In the genomic region with DNA sequence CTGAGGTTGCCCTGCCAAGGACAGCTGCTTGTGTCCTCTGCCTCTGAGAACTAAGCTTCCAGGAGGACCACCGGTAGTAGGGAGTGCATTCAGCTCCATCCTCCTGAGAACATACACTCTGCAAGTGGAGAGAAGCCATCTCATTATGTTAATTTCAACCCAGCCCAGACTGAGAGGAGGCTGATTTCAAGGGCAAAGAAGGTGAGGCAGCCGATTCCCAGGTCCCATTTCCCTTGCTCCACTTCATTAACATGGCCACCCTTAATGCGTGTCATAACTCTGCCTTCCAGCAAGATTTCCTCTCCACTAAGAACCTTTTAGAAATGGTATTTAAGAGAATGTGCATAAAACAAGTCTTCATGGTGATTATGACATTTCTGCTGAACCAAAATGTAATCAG, we compare ENCODE assay signal across 21 cellular contexts.
DNase-seq lines count a peak whose midpoint lies in the region; ATAC-seq, FAIRE-seq and TF ChIP-seq lines count a peak whose summit lies in the region.
"Had no signal": no experiment of that assay in that cellular context is flagged by ENCODE, and none has a peak within 500 bp of the region (broad histone marks: within the 10 kb centered on the region; RNA-seq: fewer than 3 reads in every experiment).

No MANE protein-coding gene starts in this region.

- H3K9me3 ChIP-seq in endothelial cell of umbilical vein (replicated peaks; ENCODE audit: control insufficient read depth, insufficient read depth, low read length) = no peaks in the 10 kb centered on the region
- no peaks in the 10 kb centered on the region for H3K9me3 ChIP-seq in lung (ENCODE audit: control insufficient read depth in 2 of 2, insufficient read depth in 1 of 2, low read length in 1 of 2)
- H3K9me3 ChIP-seq in uterus = no peaks in the 10 kb centered on the region

- DNase-seq in activated naive CD8-positive, alpha-beta T cell treated with anti-CD3 and anti-CD28 coated beads, Interleukin-2, amount 10 ng/mL, durations not matched to agents 7 days and 5 days = no peak
- DNase-seq in activated naive CD8-positive, alpha-beta T cell treated with anti-CD3 and anti-CD28 coated beads for 36 hours = no peak
- no peak for DNase-seq in endothelial cell of umbilical vein (ENCODE audit: low read depth, low spot score)
- no peak for DNase-seq in lung (ENCODE audit: low spot score)
- DNase-seq in uterus = no peak
- DNase-seq in H54 (ENCODE audit: insufficient read length, low spot score) = no peak
- no peak for DNase-seq in urothelium cell line (ENCODE audit: low spot score)
- DNase-seq: activated CD4-positive, alpha-beta memory T cell treated with anti-CD3 and anti-CD28 coated beads for 36 hours; activated T-cell treated with anti-CD3 and anti-CD28 coated beads, Interleukin-2, amount 50 U/mL, for 24 hours; CD4-positive, alpha-beta T cell; DMS79; kidney; NCI-H1930; NCI-H510A; stimulated activated CD4-positive, alpha-beta T cell treated with anti-CD3 and anti-CD28 coated beads, Interleukin-4, amount 100 ng/mL, for 4 hours had no signal

- FAIRE-seq in endothelial cell of umbilical vein (lab: Jason Lieb, UNC) = no peak
- no peak for FAIRE-seq in H54 (lab: Jason Lieb, UNC)
- no peak for FAIRE-seq in urothelium cell line (lab: Jason Lieb, UNC)
- FAIRE-seq: TTC549 had no signal

- peak overlapping the region; percentile 45 for H2AFZ ChIP-seq in endothelial cell of umbilical vein (ENCODE audit: low read depth, low read length)

- TF ChIP-seq CTCF in endothelial cell of umbilical vein (IDR thresholded peaks at IDR 0.05; ENCODE audit: extremely low read depth in 1 of 2, insufficient read depth in 1 of 2, low read depth in 1 of 2, low read length in 2 of 2) = no peak
- no peak for TF ChIP-seq CTCF in lung (IDR thresholded peaks at IDR 0.05; ENCODE audit: control extremely low read depth, extremely low read depth)
- no peak for TF ChIP-seq CTCF in uterus (IDR thresholded peaks at IDR 0.05)

- peak overlapping the region; percentile 80 for H3K4me2 ChIP-seq in endothelial cell of umbilical vein (ENCODE audit: insufficient read depth, low read length)

- TF ChIP-seq POLR2A in endothelial cell of umbilical vein (IDR thresholded peaks at IDR 0.05; ENCODE audit: low read depth, low read length) (no peak), uterus (IDR thresholded peaks at IDR 0.05) (no peak), H54 (IDR thresholded peaks at IDR 0.05; ENCODE audit: low read depth, low read length) (no peak)

- H3K79me2 ChIP-seq in endothelial cell of umbilical vein (ENCODE audit: control insufficient read depth, insufficient read depth, low read length) = no peaks in the 10 kb centered on the region

- H3K4me3 ChIP-seq in endothelial cell of umbilical vein (replicated peaks in 1 of 3; ENCODE audit: insufficient read depth in 1 of 3, low read depth in 1 of 3, low read length in 3 of 3) (no peak overlapping the region), lung (no peak overlapping the region), uterus (no peak overlapping the region)
- H3K4me3 ChIP-seq: skin epidermis had no signal

- CTCF ChIA-PET in endothelial cell of umbilical vein (lab: Charles Lee) = interaction anchor here (0.8 to 3.5 kb wide), 17 partner anchors 10 to 414 kb away, joined by 3 to 19 read pairs (median 5); no protein-coding TSS in a partner anchor

- peaks cover 8% of the 10 kb centered on the region for H3K27me3 Mint-ChIP-seq in activated naive CD8-positive, alpha-beta T cell treated with anti-CD3 and anti-CD28 coated beads, Interleukin-2, amount 10 ng/mL, durations not matched to agents 7 days and 5 days
- peaks cover 5% of the 10 kb centered on the region for H3K27me3 Mint-ChIP-seq in activated naive CD8-positive, alpha-beta T cell treated with anti-CD3 and anti-CD28 coated beads for 36 hours

- BruUV-seq in endothelial cell of umbilical vein (replicated peaks; lab: Mats Ljungman, UMichigan) = no TSS peak

- peaks cover 11% of the 10 kb centered on the region for H3K4me1 Mint-ChIP-seq in activated naive CD8-positive, alpha-beta T cell treated with anti-CD3 and anti-CD28 coated beads, Interleukin-2, amount 10 ng/mL, durations not matched to agents 7 days and 5 days
- H3K4me1 Mint-ChIP-seq in activated naive CD8-positive, alpha-beta T cell treated with anti-CD3 and anti-CD28 coated beads for 36 hours = no peaks in the 10 kb centered on the region
- H3K4me1 Mint-ChIP-seq: activated naive CD4-positive, alpha-beta T cell treated with anti-CD3 and anti-CD28 coated beads, Interleukin-2, amount 50 U/mL, for 24 hours had no signal

- ATAC-seq in activated naive CD8-positive, alpha-beta T cell treated with anti-CD3 and anti-CD28 coated beads, Interleukin-2, amount 10 ng/mL, durations not matched to agents 7 days and 5 days (ENCODE audit: low read depth) = no peak
- ATAC-seq in lung (ENCODE audit: insufficient read depth, low FRiP score) = no peak
- no peak for ATAC-seq in activated CD4-positive, CD25-positive, alpha-beta regulatory T cell treated with anti-CD3 and anti-CD28 coated beads, Interleukin-2, amount 50 U/mL, for 24 hours

- peak overlapping the region; percentile 44 for H3K9ac ChIP-seq in endothelial cell of umbilical vein (replicated peaks; ENCODE audit: extremely low read depth, insufficient read depth, low read length)

- H3K27ac ChIP-seq in endothelial cell of umbilical vein (ENCODE audit: insufficient read depth, low read depth, low read length) (peak overlapping the region; percentile 76), lung (ENCODE audit: low read depth in 1 of 2, low read length in 1 of 2) (peak overlapping the region; percentile 41 to 93), uterus (peak overlapping the region; percentile 48 to 66)
- H3K27ac ChIP-seq: 22Rv1 had no signal

- no peaks in the 10 kb centered on the region for H3K9me1 ChIP-seq in endothelial cell of umbilical vein (replicated peaks; ENCODE audit: control insufficient read depth, extremely low read depth, insufficient read depth, low read length)

- no peaks in the 10 kb centered on the region for H3K27me3 ChIP-seq in endothelial cell of umbilical vein (ENCODE audit: control insufficient read depth in 2 of 2, insufficient read depth in 2 of 2, low read length in 2 of 2)
- no peaks in the 10 kb centered on the region for H3K27me3 ChIP-seq in lung (ENCODE audit: control insufficient read depth, insufficient read depth)
- no peaks in the 10 kb centered on the region for H3K27me3 ChIP-seq in uterus

- no peaks in the 10 kb centered on the region for H4K20me1 ChIP-seq in endothelial cell of umbilical vein (replicated peaks; ENCODE audit: control insufficient read depth, extremely low read depth, insufficient read depth, low read length)

- H3K36me3 Mint-ChIP-seq in activated naive CD8-positive, alpha-beta T cell treated with anti-CD3 and anti-CD28 coated beads, Interleukin-2, amount 10 ng/mL, durations not matched to agents 7 days and 5 days = no peaks in the 10 kb centered on the region
- H3K36me3 Mint-ChIP-seq in activated naive CD8-positive, alpha-beta T cell treated with anti-CD3 and anti-CD28 coated beads for 36 hours = no peaks in the 10 kb centered on the region
- H3K36me3 Mint-ChIP-seq: activated CD4-positive, alpha-beta memory T cell treated with anti-CD3 and anti-CD28 coated beads for 36 hours; activated naive CD4-positive, alpha-beta T cell treated with anti-CD3 and anti-CD28 coated beads, Interleukin-2, amount 50 U/mL, for 24 hours; type B pancreatic cell had no signal

- H3K4me3 Mint-ChIP-seq in activated naive CD8-positive, alpha-beta T cell treated with anti-CD3 and anti-CD28 coated beads, Interleukin-2, amount 10 ng/mL, durations not matched to agents 7 days and 5 days = no peak overlapping the region
- H3K4me3 Mint-ChIP-seq in activated naive CD8-positive, alpha-beta T cell treated with anti-CD3 and anti-CD28 coated beads for 36 hours = no peak overlapping the region
- H3K4me3 Mint-ChIP-seq: activated CD4-positive, alpha-beta memory T cell treated with anti-CD3 and anti-CD28 coated beads for 36 hours; activated naive CD4-positive, alpha-beta T cell treated with anti-CD3 and anti-CD28 coated beads, Interleukin-2, amount 50 U/mL, for 24 hours; activated T-cell treated with anti-CD3 and anti-CD28 coated beads, Interleukin-2, amount 50 U/mL, for 24 hours; CD4-positive, alpha-beta T cell; type B pancreatic cell had no signal

- dilution Hi-C loops in endothelial cell of umbilical vein (cut with MboI; ENCODE audit: extremely low pct_ligation_motif_present, low sequenced_read_pairs) = no loop called here

- H3K36me3 ChIP-seq in endothelial cell of umbilical vein (ENCODE audit: control insufficient read depth in 2 of 2, extremely low read depth in 1 of 2, insufficient read depth in 2 of 2, low read length in 2 of 2) (no peaks in the 10 kb centered on the region), lung (ENCODE audit: control insufficient read depth in 2 of 2, insufficient read depth in 2 of 2, low read length in 2 of 2) (no peaks in the 10 kb centered on the region), uterus (no peaks in the 10 kb centered on the region)

- POLR2A ChIA-PET in activated naive CD8-positive, alpha-beta T cell treated with anti-CD3 and anti-CD28 coated beads, Interleukin-2, amount 10 ng/mL, durations not matched to agents 7 days and 5 days (lab: Charles Lee) = no interaction called here
- POLR2A ChIA-PET in endothelial cell of umbilical vein (lab: Charles Lee) = no interaction called here

- WGBS in lung, 2 donors = 69 to 89% methylated on average over 3 of the region's 3 CpGs

- H3K27ac Mint-ChIP-seq in activated naive CD8-positive, alpha-beta T cell treated with anti-CD3 and anti-CD28 coated beads, Interleukin-2, amount 10 ng/mL, durations not matched to agents 7 days and 5 days = peak overlapping the region; percentile 3
- H3K27ac Mint-ChIP-seq in activated naive CD8-positive, alpha-beta T cell treated with anti-CD3 and anti-CD28 coated beads for 36 hours = no peak overlapping the region
- H3K27ac Mint-ChIP-seq: activated CD4-positive, alpha-beta memory T cell treated with anti-CD3 and anti-CD28 coated beads for 36 hours; activated naive CD4-positive, alpha-beta T cell treated with anti-CD3 and anti-CD28 coated beads, Interleukin-2, amount 50 U/mL, for 24 hours; activated T-cell treated with anti-CD3 and anti-CD28 coated beads, Interleukin-2, amount 50 U/mL, for 24 hours; CD4-positive, alpha-beta T cell; type B pancreatic cell had no signal

- H3K4me1 ChIP-seq in endothelial cell of umbilical vein (ENCODE audit: control insufficient read depth, extremely low read depth, insufficient read depth, low read length) (peaks cover 46% of the 10 kb centered on the region), lung (ENCODE audit: control insufficient read depth in 2 of 2, insufficient read depth in 2 of 2, low read length in 2 of 2) (peaks cover 4 to 31% of the 10 kb centered on the region in 2 donors), uterus (peaks cover 4 to 11% of the 10 kb centered on the region in 2 donors)

- intact Hi-C loops in endothelial cell of umbilical vein (cut with micrococcal nuclease) (loop anchor here (1.0 kb wide), 2 partner anchors 44 to 60 kb away; no protein-coding TSS in a partner anchor), uterus (cut with DNase I; ENCODE audit: low total_unique reads) (no loop called here)

- H3K9me3 Mint-ChIP-seq in activated naive CD8-positive, alpha-beta T cell treated with anti-CD3 and anti-CD28 coated beads, Interleukin-2, amount 10 ng/mL, durations not matched to agents 7 days and 5 days = peaks cover 9% of the 10 kb centered on the region
- no peaks in the 10 kb centered on the region for H3K9me3 Mint-ChIP-seq in activated naive CD8-positive, alpha-beta T cell treated with anti-CD3 and anti-CD28 coated beads for 36 hours
- H3K9me3 Mint-ChIP-seq: activated CD4-positive, alpha-beta memory T cell treated with anti-CD3 and anti-CD28 coated beads for 36 hours; activated T-cell treated with anti-CD3 and anti-CD28 coated beads, Interleukin-2, amount 50 U/mL, for 24 hours; CD4-positive, alpha-beta T cell had no signal
